ENCODE assay signal across 14 cellular contexts in the genomic region with DNA sequence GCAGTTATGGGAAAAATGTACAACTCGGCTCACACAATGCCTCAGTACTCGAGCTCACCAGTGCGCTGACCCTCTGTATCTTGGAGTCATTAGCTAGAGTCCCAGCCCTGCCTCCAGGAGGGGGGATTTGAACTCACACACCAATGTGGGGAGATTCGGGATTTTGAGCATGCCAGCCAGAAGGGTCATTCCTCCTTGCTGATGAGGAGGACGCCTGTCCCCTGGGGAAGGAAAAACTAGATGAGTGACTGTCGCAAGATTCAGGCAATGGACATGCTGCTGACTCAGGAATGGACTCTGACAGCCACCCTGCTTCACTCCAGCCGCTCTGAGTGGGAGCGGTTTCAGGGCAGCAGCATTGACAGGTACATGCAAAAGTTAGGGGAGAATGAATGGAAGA. TPM values are rescaled to one million over a fixed set of nuclear protein-coding genes. Genes with fewer than 3 reads are reported as not detected.
"Had no signal": no experiment of that assay in that cellular context is flagged by ENCODE, and none has a peak within 500 bp of the region (broad histone marks: within the 10 kb centered on the region; RNA-seq: fewer than 3 reads in every experiment).

No MANE protein-coding gene starts in this region.

- H3K36me3 Mint-ChIP-seq: activated naive CD8-positive, alpha-beta T cell had no signal

- ATAC-seq: activated CD4-positive, CD25-positive, alpha-beta regulatory T cell treated with anti-CD3 and anti-CD28 coated beads, Interleukin-2, amount 50 U/mL, for 24 hours; activated T-cell treated with anti-CD3 and anti-CD28 coated beads, Interleukin-2, amount 50 U/mL, for 4 hours; left lung; pancreas had no signal

- DNase-seq: activated CD4-positive, alpha-beta T cell treated with anti-CD3 and anti-CD28 coated beads, Interleukin-2, amount 50 U/mL, for 4 hours; activated effector memory CD4-positive, alpha-beta T cell treated with anti-CD3 and anti-CD28 coated beads, Interleukin-2, amount 50 U/mL, for 16 hours; activated T-cell treated with anti-CD3 and anti-CD28 coated beads, Interleukin-2, amount 50 U/mL, for 4 hours; brain microvascular endothelial cell; left lung; pancreas; thyroid gland had no signal

- H3K36me3 ChIP-seq: brain microvascular endothelial cell, esophagus muscularis mucosa, left lung, pancreas, thyroid gland, vagina had no signal

- H3K4me3 Mint-ChIP-seq: activated naive CD8-positive, alpha-beta T cell; activated T-cell treated with anti-CD3 and anti-CD28 coated beads, Interleukin-2, amount 50 U/mL, for 4 hours; T-helper 1 cell treated with Interleukin-12 subunit alpha and Interleukin-12 subunit beta and Interleukin-4 antibody, amounts not matched to agents 30 μg/mL and 1 μg/mL, for 36 hours had no signal

- H3K27ac Mint-ChIP-seq: activated naive CD8-positive, alpha-beta T cell; T-helper 1 cell treated with Interleukin-12 subunit alpha and Interleukin-12 subunit beta and Interleukin-4 antibody, amounts not matched to agents 30 μg/mL and 1 μg/mL, for 36 hours had no signal

- H3K9me3 Mint-ChIP-seq: activated T-cell treated with anti-CD3 and anti-CD28 coated beads, Interleukin-2, amount 50 U/mL, for 4 hours; T-helper 1 cell treated with Interleukin-12 subunit alpha and Interleukin-12 subunit beta and Interleukin-4 antibody, amounts not matched to agents 30 μg/mL and 1 μg/mL, for 36 hours had no signal

- H3K9me3 ChIP-seq: esophagus muscularis mucosa, left lung, pancreas, thyroid gland, vagina had no signal

- H3K27ac ChIP-seq: brain microvascular endothelial cell, esophagus muscularis mucosa, left lung, pancreas, thyroid gland, vagina had no signal

- H3K27me3 ChIP-seq: brain microvascular endothelial cell, esophagus muscularis mucosa, left lung, pancreas, thyroid gland, vagina had no signal

- H3K4me3 ChIP-seq: esophagus muscularis mucosa, left lung, pancreas, thyroid gland, vagina had no signal

- H3K4me1 ChIP-seq: left lung, thyroid gland, vagina had no signal

- FAIRE-seq: endometrium, pancreas, TTC549 had no signal

- H3K27me3 Mint-ChIP-seq: activated naive CD8-positive, alpha-beta T cell had no signal

RNA-seq across cellular contexts. Expression of a gene that starts 20.6 kb away (rescaled TPM):
- total RNA-seq: activated T-cell treated with anti-CD3 and anti-CD28 coated beads, Interleukin-2, amount 50 U/mL, for 4 hours had no signal
